ENCODE assay signal across 8 cellular contexts in genomic region chr14:105060751-105061427, GRCh38. TPM values are rescaled to one million over a fixed set of nuclear protein-coding genes. Genes with fewer than 3 reads are reported as not detected.
DNase-seq lines count a peak whose midpoint lies in the region; ATAC-seq and TF ChIP-seq lines count a peak whose summit lies in the region.

No MANE protein-coding gene starts in this region.

- H3K27ac ChIP-seq in lower lobe of right lung (peak overlapping the region; percentile 82), upper lobe of right lung (peak overlapping the region; percentile 80)

- H3K27ac Mint-ChIP-seq in activated naive CD4-positive, alpha-beta T cell treated with anti-CD3 and anti-CD28 coated beads, Interleukin-2, amount 50 U/mL, for 72 hours = peak overlapping the region; percentile 59 to 98
- no peak overlapping the region for H3K27ac Mint-ChIP-seq in chondrocyte (ENCODE audit: unreplicated experiment)

- no peak overlapping the region for H3K4me3 Mint-ChIP-seq in chondrocyte (ENCODE audit: unreplicated experiment)

- H3K27me3 ChIP-seq in lower lobe of right lung (ENCODE audit: low read depth) = peaks cover 5% of the 10 kb centered on the region
- H3K27me3 ChIP-seq in upper lobe of right lung = no peaks in the 10 kb centered on the region

- H3K9me3 ChIP-seq in lower lobe of right lung = no peaks in the 10 kb centered on the region
- H3K9me3 ChIP-seq in upper lobe of right lung = no peaks in the 10 kb centered on the region

- H3K4me3 ChIP-seq in lower lobe of right lung (peak overlapping the region; percentile 38), upper lobe of right lung (peak overlapping the region; percentile 31)

- no peak for TF ChIP-seq CTCF in lower lobe of right lung (IDR thresholded peaks at IDR 0.05)
- TF ChIP-seq CTCF in upper lobe of right lung (IDR thresholded peaks at IDR 0.05) = no peak
- TF ChIP-seq CTCF in chondrocyte (IDR thresholded peaks at IDR 0.05) = no peak

- H3K4me1 Mint-ChIP-seq in chondrocyte (ENCODE audit: low read depth) = peaks cover 3% of the 10 kb centered on the region

- peaks cover 18 to 29% of the 10 kb centered on the region in 2 donors for H3K36me3 Mint-ChIP-seq in activated naive CD4-positive, alpha-beta T cell treated with anti-CD3 and anti-CD28 coated beads, Interleukin-2, amount 50 U/mL, for 72 hours
- H3K36me3 Mint-ChIP-seq in chondrocyte (ENCODE audit: low read depth) = no peaks in the 10 kb centered on the region

- no peak for ATAC-seq in activated naive CD4-positive, alpha-beta T cell treated with anti-CD3 and anti-CD28 coated beads, Interleukin-2, amount 50 U/mL, for 72 hours
- ATAC-seq in lower lobe of right lung = peak; percentile 20 to 29
- ATAC-seq in upper lobe of right lung = peak; percentile 23

- intact Hi-C loops in lower lobe of right lung (cut with DNase I) (no loop called here), upper lobe of right lung (cut with DNase I) (no loop called here)

- H3K4me1 ChIP-seq in lower lobe of right lung (peaks cover 71% of the 10 kb centered on the region), upper lobe of right lung (peaks cover 39% of the 10 kb centered on the region)

- peaks cover 6% of the 10 kb centered on the region for H3K27me3 Mint-ChIP-seq in chondrocyte (ENCODE audit: low read depth)

- no peaks in the 10 kb centered on the region for H3K9me3 Mint-ChIP-seq in activated naive CD4-positive, alpha-beta T cell treated with anti-CD3 and anti-CD28 coated beads, Interleukin-2, amount 50 U/mL, for 72 hours
- no peaks in the 10 kb centered on the region for H3K9me3 Mint-ChIP-seq in chondrocyte (ENCODE audit: low read depth)

- H3K36me3 ChIP-seq in lower lobe of right lung = no peaks in the 10 kb centered on the region
- no peaks in the 10 kb centered on the region for H3K36me3 ChIP-seq in upper lobe of right lung

- DNase-seq in activated T-cell treated with anti-CD3 and anti-CD28 coated beads for 48 hours (ENCODE audit: low read depth) = peak; percentile 39
- DNase-seq in activated T-cell treated with anti-CD3 and anti-CD28 coated beads for 4 hours = no peak
- DNase-seq in activated naive CD4-positive, alpha-beta T cell treated with anti-CD3 and anti-CD28 coated beads, Interleukin-2, amount 50 U/mL, for 72 hours (ENCODE audit: low spot score in 2 of 2) = peak; percentile 46 to 67
- DNase-seq in lower lobe of right lung = peak; percentile 78
- peak; percentile 75 for DNase-seq in upper lobe of right lung
- no peak for DNase-seq in T1000 (lab: John Stamatoyannopoulos, UW)
- no peak for DNase-seq in NCI-H2227 (lab: John Stamatoyannopoulos, UW; ENCODE audit: unreplicated experiment)
- DNase-seq in chondrocyte (ENCODE audit: low spot score) = no peak

RNA-seq across cellular contexts. Expression of gene GPR132, which starts 4.3 kb away (rescaled TPM):
- total RNA-seq in activated naive CD4-positive, alpha-beta T cell treated with anti-CD3 and anti-CD28 coated beads, Interleukin-2, amount 50 U/mL, for 72 hours = 10 to 100 TPM; 24.9 to 32.6 TPM
- 7.2 TPM for total RNA-seq in lower lobe of right lung
- 6.7 TPM for total RNA-seq in upper lobe of right lung
- total RNA-seq in chondrocyte = 0.23 to 0.48 TPM (median 0.30 TPM) in 3 replicates

RNA-seq across cellular contexts. Expression of gene CDCA4, which starts 40.0 kb away (rescaled TPM):
- 10 to 100 TPM; 54.2 to 61.1 TPM for total RNA-seq in activated naive CD4-positive, alpha-beta T cell treated with anti-CD3 and anti-CD28 coated beads, Interleukin-2, amount 50 U/mL, for 72 hours
- total RNA-seq in lower lobe of right lung (6.9 TPM), upper lobe of right lung (4.1 TPM), chondrocyte (15.6 to 18.8 TPM (median 18.0 TPM) in 3 replicates)

Comparison
In these comparisons a context has a peak if more than half of its experiments do, and no peak if none do; other contexts are left out.
1. DNase-seq: peak in activated T-cell treated with anti-CD3 and anti-CD28 coated beads for 48 hours (single experiment), activated naive CD4-positive, alpha-beta T cell treated with anti-CD3 and anti-CD28 coated beads, Interleukin-2, amount 50 U/mL, for 72 hours (2 of 2), lower lobe of right lung (single experiment) and upper lobe of right lung (single experiment); none in activated T-cell treated with anti-CD3 and anti-CD28 coated beads for 4 hours (single experiment), T1000 (single experiment), NCI-H2227 (single experiment) and chondrocyte (single experiment).
2. ATAC-seq: peak in lower lobe of right lung (2 of 2) and upper lobe of right lung (single experiment); none in activated naive CD4-positive, alpha-beta T cell treated with anti-CD3 and anti-CD28 coated beads, Interleukin-2, amount 50 U/mL, for 72 hours (0 of 2).